13 cellular contexts compared by ENCODE assay signal in genomic region chr11:86952933-86953637, GRCh38. TPM values are rescaled to one million over a fixed set of nuclear protein-coding genes. Genes with fewer than 3 reads are reported as not detected.
A peak's percentile ranks its signal among the peaks of the same experiment; 100 is the strongest.
DNase-seq lines count a peak whose midpoint lies in the region; ATAC-seq and TF ChIP-seq lines count a peak whose summit lies in the region.
"Had no signal": no experiment of that assay in that cellular context is flagged by ENCODE, and none has a peak within 500 bp of the region (broad histone marks: within the 10 kb centered on the region; RNA-seq: fewer than 3 reads in every experiment).

No MANE protein-coding gene starts in this region.

- peaks cover 57% of the 10 kb centered on the region for H3K79me2 ChIP-seq in hepatocyte

- TF ChIP-seq CTCF in CD8-positive, alpha-beta T cell (IDR thresholded peaks at IDR 0.05) = no peak
- TF ChIP-seq CTCF in VCaP (conservative IDR thresholded peaks at IDR 0.05) = no peak
- TF ChIP-seq CTCF in hepatocyte (IDR thresholded peaks at IDR 0.05; ENCODE audit: poor library complexity) = no peak
- no peak for TF ChIP-seq CTCF in retinal pigment epithelial cell (conservative IDR thresholded peaks at IDR 0.05; ENCODE audit: low read depth, low read length)

- H3K9me3 ChIP-seq in CD8-positive, alpha-beta T cell (ENCODE audit: low read length) = no peaks in the 10 kb centered on the region
- H3K9me3 ChIP-seq in hepatocyte (ENCODE audit: low read depth) = no peaks in the 10 kb centered on the region

- ATAC-seq in CD8-positive, alpha-beta T cell = no peak
- no peak for ATAC-seq in GM18505 (IDR thresholded peaks at IDR 0.05; ENCODE audit: unreplicated experiment)

- peak overlapping the region; percentile 95 for H3K4me2 ChIP-seq in hepatocyte

- peak overlapping the region; percentile 31 for H3K4me3 Mint-ChIP-seq in CD8-positive, alpha-beta T cell
- H3K4me3 Mint-ChIP-seq: activated B cell treated with CpG ODN at 0.5 μM for 24 hours; activated naive CD8-positive, alpha-beta T cell treated with anti-CD3 and anti-CD28 coated beads, Interleukin-2, amount 10 ng/mL, durations not matched to agents 7 days and 5 days had no signal

- no peak for DNase-seq in CD8-positive, alpha-beta T cell
- no peak for DNase-seq in hepatocyte (ENCODE audit: low spot score)
- DNase-seq in retinal pigment epithelial cell (ENCODE audit: low read depth) = no peak
- no peak for DNase-seq in NOMO-1 treated with dmso at 0.1 percent for 144 hours (lab: John Stamatoyannopoulos, UW; ENCODE audit: unreplicated experiment)
- DNase-seq in stimulated activated naive CD4-positive, alpha-beta T cell treated with Interleukin-2 at 50 U/mL for 16 hours (lab: John Stamatoyannopoulos, UW) = no peak
- no peak for DNase-seq in A172 (ENCODE audit: low spot score)
- DNase-seq: activated B cell treated with CpG ODN at 0.5 μM for 24 hours; activated naive CD8-positive, alpha-beta T cell treated with anti-CD3 and anti-CD28 coated beads, Interleukin-2, amount 10 ng/mL, durations not matched to agents 7 days and 5 days; GOT3; naive B cell; NCI-H1694 had no signal

- H3K27me3 ChIP-seq in CD8-positive, alpha-beta T cell (ENCODE audit: insufficient read depth, low read length) = peaks cover 5% of the 10 kb centered on the region
- no peaks in the 10 kb centered on the region for H3K27me3 ChIP-seq in hepatocyte

- 22% methylated on average over 2 of the region's 2 CpGs for WGBS in hepatocyte (ENCODE audit: low lambda C conversion rate, missing lambda C conversion rate)

- H3K9me2 ChIP-seq in hepatocyte (replicated peaks; ENCODE audit: insufficient read depth) = no peaks in the 10 kb centered on the region

- no peak overlapping the region for H2AFZ ChIP-seq in hepatocyte

- H3K27ac Mint-ChIP-seq in CD8-positive, alpha-beta T cell = no peak overlapping the region
- H3K27ac Mint-ChIP-seq: activated B cell treated with CpG ODN at 0.5 μM for 24 hours; activated naive CD8-positive, alpha-beta T cell treated with anti-CD3 and anti-CD28 coated beads, Interleukin-2, amount 10 ng/mL, durations not matched to agents 7 days and 5 days; naive B cell had no signal

- no peaks in the 10 kb centered on the region for H3K9me3 Mint-ChIP-seq in CD8-positive, alpha-beta T cell
- H3K9me3 Mint-ChIP-seq: activated B cell treated with CpG ODN at 0.5 μM for 24 hours; activated naive CD8-positive, alpha-beta T cell treated with anti-CD3 and anti-CD28 coated beads, Interleukin-2, amount 10 ng/mL, durations not matched to agents 7 days and 5 days; naive B cell had no signal

- CTCF ChIA-PET in CD8-positive, alpha-beta T cell (lab: Charles Lee) = interaction anchor here (1.1 kb wide), 1 partner anchor 14 kb away, joined by 5 read pairs; no protein-coding TSS in a partner anchor

- intact Hi-C loops in CD8-positive, alpha-beta T cell (cut with DNase I, micrococcal nuclease) = no loop called here

- no peaks in the 10 kb centered on the region for H3K36me3 ChIP-seq in CD8-positive, alpha-beta T cell (ENCODE audit: insufficient read depth, low read length)
- no peaks in the 10 kb centered on the region for H3K36me3 ChIP-seq in hepatocyte (replicated peaks; ENCODE audit: insufficient read depth, low read depth)

- peaks cover 15% of the 10 kb centered on the region for H3K4me1 Mint-ChIP-seq in CD8-positive, alpha-beta T cell (ENCODE audit: low read depth)

- no peak overlapping the region for H3K27ac ChIP-seq in CD8-positive, alpha-beta T cell (ENCODE audit: low read depth, low read length)
- H3K27ac ChIP-seq in VCaP = peak overlapping the region; percentile 94
- peak overlapping the region; percentile 10 for H3K27ac ChIP-seq in hepatocyte

- H3K4me1 ChIP-seq in CD8-positive, alpha-beta T cell (ENCODE audit: insufficient read depth, low read length) = peaks cover 10% of the 10 kb centered on the region
- H3K4me1 ChIP-seq in hepatocyte (ENCODE audit: insufficient read depth) = peaks cover 44% of the 10 kb centered on the region

- no peaks in the 10 kb centered on the region for H3K36me3 Mint-ChIP-seq in CD8-positive, alpha-beta T cell
- H3K36me3 Mint-ChIP-seq: activated naive CD8-positive, alpha-beta T cell treated with anti-CD3 and anti-CD28 coated beads, Interleukin-2, amount 10 ng/mL, durations not matched to agents 7 days and 5 days; naive B cell had no signal

- peaks cover 11% of the 10 kb centered on the region for H4K20me1 ChIP-seq in hepatocyte (ENCODE audit: insufficient read depth, poor library complexity, severe bottlenecking)

- no peak overlapping the region for H3K4me3 ChIP-seq in CD8-positive, alpha-beta T cell (ENCODE audit: low read depth, low read length)
- peak overlapping the region; percentile 79 for H3K4me3 ChIP-seq in hepatocyte
- H3K4me3 ChIP-seq in retinal pigment epithelial cell (ENCODE audit: low read length) = peak overlapping the region; percentile 92

- peaks cover 42% of the 10 kb centered on the region for H3K27me3 Mint-ChIP-seq in CD8-positive, alpha-beta T cell (ENCODE audit: low read depth)

- TF ChIP-seq POLR2A in GM18505 (IDR thresholded peaks at IDR 0.05; ENCODE audit: borderline replicate concordance, extremely low read depth, insufficient read depth, insufficient read length) = no peak

- POLR2A ChIA-PET in CD8-positive, alpha-beta T cell (lab: Charles Lee) = no interaction called here

RNA-seq across cellular contexts. Expression of gene FZD4, which starts 2.1 kb away (rescaled TPM):
- total RNA-seq in CD8-positive, alpha-beta T cell = under 1 TPM in 1 of 2 experiments, not detected in 1; 0.05 TPM
- total RNA-seq in hepatocyte = 17.6 and 18.9 TPM in 2 replicates
- 6.8 and 7.7 TPM in 2 replicates for polyA plus RNA-seq in hepatocyte
- total RNA-seq in A172 (2014; rRNA removed; shearing (Covaris generic)) = 2.0 and 2.8 TPM in 2 replicates
- total RNA-seq: activated B cell treated with CpG ODN at 0.5 μM for 24 hours had no signal
